ENCODE assay signal across 13 cellular contexts in genomic region chr6:11731423-11731822, GRCh38. TPM values are rescaled to one million over a fixed set of nuclear protein-coding genes. Genes with fewer than 3 reads are reported as not detected.
DNase-seq lines count a peak whose midpoint lies in the region; TF ChIP-seq lines count a peak whose summit lies in the region.
"Had no signal": no experiment of that assay in that cellular context is flagged by ENCODE, and none has a peak within 500 bp of the region (broad histone marks: within the 10 kb centered on the region; RNA-seq: fewer than 3 reads in every experiment).

No MANE protein-coding gene starts in this region.

- no peak overlapping the region for H3K9ac ChIP-seq in liver (ENCODE audit: low read depth in 1 of 2, low read length in 2 of 2)
- no peak overlapping the region for H3K9ac ChIP-seq in subcutaneous abdominal adipose tissue (ENCODE audit: low read length in 5 of 5)
- no peak overlapping the region for H3K9ac ChIP-seq in smooth muscle cell (ENCODE audit: low read depth)
- H3K9ac ChIP-seq: SK-N-SH had no signal

- H3K4me3 ChIP-seq in liver (ENCODE audit: low read depth in 1 of 3, low read length in 3 of 3): no peak overlapping the region
- no peak overlapping the region for H3K4me3 ChIP-seq in subcutaneous abdominal adipose tissue (ENCODE audit: low read depth in 1 of 5, low read length in 5 of 5)
- no peak overlapping the region for H3K4me3 ChIP-seq in smooth muscle cell

- H3K27ac ChIP-seq in liver (ENCODE audit: low read depth in 1 of 2, low read length in 2 of 2): no peak overlapping the region
- H3K27ac ChIP-seq in subcutaneous abdominal adipose tissue (ENCODE audit: low read depth, low read length): peak overlapping the region; percentile 74
- no peak overlapping the region for H3K27ac ChIP-seq in smooth muscle cell (ENCODE audit: low read depth)
- no peak overlapping the region for H3K27ac ChIP-seq in RWPE1

- no peaks in the 10 kb centered on the region for H3K79me2 ChIP-seq in smooth muscle cell (ENCODE audit: low read depth)

- H3F3A ChIP-seq in smooth muscle cell (ENCODE audit: low read depth): no peaks in the 10 kb centered on the region

- H3K27me3 Mint-ChIP-seq in activated T-cell treated with anti-CD3 and anti-CD28 coated beads, Interleukin-2, amount 50 U/mL, for 24 hours: no peaks in the 10 kb centered on the region

- no peak for TF ChIP-seq CTCF in liver (IDR thresholded peaks at IDR 0.05; ENCODE audit: low read depth, low read length, missing input control)
- no peak for TF ChIP-seq CTCF in smooth muscle cell (IDR thresholded peaks at IDR 0.05; ENCODE audit: borderline replicate concordance, insufficient read depth, poor library complexity, severe bottlenecking)
- TF ChIP-seq CTCF in RWPE1 (conservative IDR thresholded peaks at IDR 0.05; ENCODE audit: low read depth): no peak

- WGBS in liver: 29% methylated on average over 3 of the region's 3 CpGs
- WGBS in smooth muscle cell (ENCODE audit: low lambda C conversion rate): 80% methylated on average over 3 of the region's 3 CpGs

- POLR2A ChIA-PET in RWPE1 (lab: Yijun Ruan, JAX; ENCODE audit: low non-redundant PET): no interaction called here

- TF ChIP-seq RAD21 in liver (IDR thresholded peaks at IDR 0.05): no peak

- CTCF ChIA-PET in RWPE1 (lab: Yijun Ruan, JAX): no interaction called here

- no peak for DNase-seq in activated T-cell treated with anti-CD3 and anti-CD28 coated beads, Interleukin-2, amount 50 U/mL, for 24 hours
- DNase-seq in activated T-cell treated with anti-CD3 and anti-CD28 coated beads, Interleukin-2, amount 50 U/mL, for 1 hour: no peak
- peak; percentile 23 to 26 for DNase-seq in activated T-cell treated with anti-CD3 and anti-CD28 coated beads, Interleukin-2, amount 50 U/mL, for 48 hours
- DNase-seq in smooth muscle cell (lab: John Stamatoyannopoulos, UW; ENCODE audit: unreplicated experiment) (no peak), RWPE1 (ENCODE audit: low spot score) (no peak), hippocampal formation (lab: John Stamatoyannopoulos, UW) (no peak)
- DNase-seq: activated CD4-positive, alpha-beta T cell treated with anti-CD3 and anti-CD28 coated beads, Interleukin-2, amount 50 U/mL, for 1 hour; DND-41; NCI-H187; SK-N-SH had no signal

- H3K27me3 ChIP-seq in liver (ENCODE audit: control insufficient read depth in 4 of 4, insufficient read depth in 4 of 4, low read length in 3 of 4) (no peaks in the 10 kb centered on the region), subcutaneous abdominal adipose tissue (ENCODE audit: control insufficient read depth in 5 of 5, insufficient read depth in 4 of 5, low read length in 5 of 5) (peaks cover 0 to 6% (median 0%) of the 10 kb centered on the region in 5 donors), smooth muscle cell (ENCODE audit: low read depth) (no peaks in the 10 kb centered on the region)

- no peak overlapping the region for H3K4me2 ChIP-seq in smooth muscle cell
- H3K4me2 ChIP-seq: SK-N-SH had no signal

- no peak overlapping the region for H2AFZ ChIP-seq in smooth muscle cell (ENCODE audit: low read depth)

- H3K4me1 Mint-ChIP-seq in activated T-cell treated with anti-CD3 and anti-CD28 coated beads, Interleukin-2, amount 50 U/mL, for 24 hours (ENCODE audit: low read depth): peaks cover 85% of the 10 kb centered on the region

- H3K4me1 ChIP-seq in liver (ENCODE audit: control insufficient read depth in 4 of 4, insufficient read depth in 4 of 4, low read length in 3 of 4): peaks cover 0 to 6% (median 5%) of the 10 kb centered on the region in 4 donors
- H3K4me1 ChIP-seq in subcutaneous abdominal adipose tissue (ENCODE audit: control insufficient read depth in 5 of 5, insufficient read depth in 5 of 5, low read length in 5 of 5): peaks cover 7 to 27% (median 14%) of the 10 kb centered on the region in 5 donors
- peaks cover 7% of the 10 kb centered on the region for H3K4me1 ChIP-seq in smooth muscle cell (ENCODE audit: low read depth)

- peaks cover 10% of the 10 kb centered on the region for H3K36me3 Mint-ChIP-seq in activated T-cell treated with anti-CD3 and anti-CD28 coated beads, Interleukin-2, amount 50 U/mL, for 24 hours (ENCODE audit: low read depth)

- H3K9me3 Mint-ChIP-seq in activated T-cell treated with anti-CD3 and anti-CD28 coated beads, Interleukin-2, amount 50 U/mL, for 24 hours: peaks cover 1% of the 10 kb centered on the region

- no peaks in the 10 kb centered on the region for H4K20me1 ChIP-seq in smooth muscle cell (ENCODE audit: low read depth)

- H3K9me3 ChIP-seq in liver (ENCODE audit: control insufficient read depth in 4 of 4, low read length in 3 of 4) (no peaks in the 10 kb centered on the region), subcutaneous abdominal adipose tissue (ENCODE audit: control insufficient read depth in 5 of 5, low read length in 5 of 5) (no peaks in the 10 kb centered on the region), smooth muscle cell (replicated peaks; ENCODE audit: low read depth) (no peaks in the 10 kb centered on the region)
- H3K9me3 ChIP-seq: SK-N-SH had no signal

- H3K27ac Mint-ChIP-seq in activated T-cell treated with anti-CD3 and anti-CD28 coated beads, Interleukin-2, amount 50 U/mL, for 24 hours: peak overlapping the region; percentile 95

- H3K4me3 Mint-ChIP-seq in activated T-cell treated with anti-CD3 and anti-CD28 coated beads, Interleukin-2, amount 50 U/mL, for 24 hours: peak overlapping the region; percentile 24

- H3K36me3 ChIP-seq in liver (ENCODE audit: control insufficient read depth in 4 of 4, insufficient read depth in 3 of 4, low read depth in 1 of 4, low read length in 3 of 4) (no peaks in the 10 kb centered on the region), subcutaneous abdominal adipose tissue (ENCODE audit: control insufficient read depth in 5 of 5, insufficient read depth in 5 of 5, low read length in 5 of 5) (no peaks in the 10 kb centered on the region), smooth muscle cell (ENCODE audit: low read depth) (no peaks in the 10 kb centered on the region)

TF ChIP-seq in liver, 16 proteins besides CTCF, POLR2A, EP300 and RAD21 (continues in another document):
- no peak for TF ChIP-seq ZBTB33 (IDR thresholded peaks at IDR 0.05)
- no peak for TF ChIP-seq EGR1 (IDR thresholded peaks at IDR 0.05; ENCODE audit: low read depth in 2 of 2)
- no peak for TF ChIP-seq JUND (IDR thresholded peaks at IDR 0.05)
- no peak for TF ChIP-seq HNF4G (IDR thresholded peaks at IDR 0.05)
- TF ChIP-seq GABPA (IDR thresholded peaks at IDR 0.05 in 1 of 2, conservative IDR thresholded peaks at IDR 0.05 in 1 of 2): no peak
- peak; percentile 19 to 32 for TF ChIP-seq RXRA (IDR thresholded peaks at IDR 0.05)
- TF ChIP-seq YY1 (IDR thresholded peaks at IDR 0.05): no peak
- no peak for TF ChIP-seq FOXA1 (IDR thresholded peaks at IDR 0.05)
- TF ChIP-seq FOXA2 (IDR thresholded peaks at IDR 0.05): no peak
- TF ChIP-seq HNF4A (conservative IDR thresholded peaks at IDR 0.05): peak; percentile 54 to 76
- no peak for TF ChIP-seq REST (IDR thresholded peaks at IDR 0.05)
- no peak for TF ChIP-seq ATF3 (IDR thresholded peaks at IDR 0.05)
- TF ChIP-seq TAF1 (conservative IDR thresholded peaks at IDR 0.05): no peak
- TF ChIP-seq, protein P1, sequence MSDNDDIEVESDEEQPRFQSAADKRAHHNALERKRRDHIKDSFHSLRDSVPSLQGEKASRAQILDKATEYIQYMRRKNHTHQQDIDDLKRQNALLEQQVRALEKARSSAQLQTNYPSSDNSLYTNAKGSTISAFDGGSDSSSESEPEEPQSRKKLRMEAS (IDR thresholded peaks at IDR 0.05): no peak

RNA-seq across cellular contexts. Expression of gene ADTRP, which starts 47.2 kb away (rescaled TPM):
- under 1 TPM in 1 of 2 donors, not detected in 1; 0.50 TPM for total RNA-seq in liver
- polyA plus RNA-seq in liver: 1 to 10 TPM in 1 of 2 donors, under 1 TPM in 1; 0.21 to 2.0 TPM
- 0.54 and 0.67 TPM in 2 replicates for total RNA-seq in smooth muscle cell
- 0.64 and 1.1 TPM in 2 replicates for polyA plus RNA-seq in smooth muscle cell
- total RNA-seq: A673 had no signal

Comparison
In these comparisons a context has a peak if more than half of its experiments do, and no peak if none do; other contexts are left out.
1. DNase-seq: peak in activated T-cell treated with anti-CD3 and anti-CD28 coated beads, Interleukin-2, amount 50 U/mL, for 48 hours (2 of 2); none in activated T-cell treated with anti-CD3 and anti-CD28 coated beads, Interleukin-2, amount 50 U/mL, for 24 hours (single experiment), activated T-cell treated with anti-CD3 and anti-CD28 coated beads, Interleukin-2, amount 50 U/mL, for 1 hour (single experiment), smooth muscle cell (single experiment), RWPE1 (single experiment) and hippocampal formation (0 of 2).